12 cellular contexts compared by ENCODE assay signal in the genomic region with DNA sequence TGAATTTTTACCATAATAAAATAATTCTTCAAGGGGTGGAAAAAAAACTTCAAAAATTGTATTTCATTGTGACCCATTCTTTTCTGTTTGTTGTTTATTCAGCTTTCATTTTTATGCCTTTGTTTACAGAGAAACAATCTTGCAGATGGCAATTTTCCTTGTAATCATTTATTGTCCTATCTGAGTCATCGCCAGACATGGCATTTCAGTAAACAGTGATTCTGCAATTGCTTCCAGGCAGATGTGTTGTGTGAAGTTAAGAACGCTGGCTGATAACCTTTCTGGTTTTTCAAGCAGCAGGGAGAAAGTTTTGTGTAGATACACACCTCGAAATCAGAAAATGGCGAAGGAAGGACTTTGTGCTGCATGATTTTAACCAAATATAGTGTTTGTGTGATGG.
A peak's percentile ranks its signal among the peaks of the same experiment; 100 is the strongest.
DNase-seq lines count a peak whose midpoint lies in the region; ATAC-seq and TF ChIP-seq lines count a peak whose summit lies in the region.
"Had no signal": no experiment of that assay in that cellular context is flagged by ENCODE, and none has a peak within 500 bp of the region (broad histone marks: within the 10 kb centered on the region; RNA-seq: fewer than 3 reads in every experiment).

No MANE protein-coding gene starts in this region.

- H3K4me2 ChIP-seq in PC-3 (ENCODE audit: low read length), result peak overlapping the region; percentile 43

- H2AFZ ChIP-seq in PC-3 (ENCODE audit: low read length), result 0 out of 2 replicates have a peak overlapping the region, but pooled peaks have one; percentile 28

- TF ChIP-seq POLR2A in tibial nerve (IDR thresholded peaks at IDR 0.05), result no peak

- TF ChIP-seq EP300 in tibial nerve (IDR thresholded peaks at IDR 0.05), result no peak

- no TSS peak for BruUV-seq in PC-3 (replicated peaks; lab: Mats Ljungman, UMichigan)

- ATAC-seq in PC-3, result peak; percentile 51
- ATAC-seq: gastrocnemius medialis had no signal

- H3K36me3 Mint-ChIP-seq in activated naive CD4-positive, alpha-beta T cell treated with anti-CD3 and anti-CD28 coated beads for 36 hours (ENCODE audit: low read depth), result peaks cover 16% of the 10 kb centered on the region

- peak overlapping the region; percentile 31 for H3K27ac ChIP-seq in 22Rv1
- peak overlapping the region; percentile 25; the same call in 1 of the 2 replicates for H3K27ac ChIP-seq in PC-3 (ENCODE audit: low read length)
- no peak overlapping the region for H3K27ac ChIP-seq in tibial nerve
- H3K27ac ChIP-seq: gastrocnemius medialis, uterus had no signal

- H3K9me3 ChIP-seq in PC-3 (ENCODE audit: low read length), result no peaks in the 10 kb centered on the region
- no peaks in the 10 kb centered on the region for H3K9me3 ChIP-seq in tibial nerve
- H3K9me3 ChIP-seq: gastrocnemius medialis, uterus had no signal

- no peaks in the 10 kb centered on the region for H3K4me1 Mint-ChIP-seq in activated naive CD4-positive, alpha-beta T cell treated with anti-CD3 and anti-CD28 coated beads for 36 hours (ENCODE audit: low read depth)
- H3K4me1 Mint-ChIP-seq: activated naive CD4-positive, alpha-beta T cell treated with anti-CD3 and anti-CD28 coated beads, Interleukin-2, amount 50 U/mL, for 24 hours had no signal

- intact Hi-C loops in PC-3 (cut with micrococcal nuclease), result no loop called here
- intact Hi-C loops in activated naive CD4-positive, alpha-beta T cell treated with anti-CD3 and anti-CD28 coated beads for 36 hours (cut with micrococcal nuclease), result no loop called here

- DNase-seq in EL, result peak; percentile 7
- peak; percentile 73 for DNase-seq in PC-3
- DNase-seq in fibroblast of pulmonary artery (ENCODE audit: low read depth), result peak; percentile 33
- no peak for DNase-seq in SKM-1 (lab: John Stamatoyannopoulos, UW; ENCODE audit: unreplicated experiment)
- DNase-seq in tibial nerve (ENCODE audit: low spot score in 2 of 2), result no peak
- DNase-seq in activated naive CD4-positive, alpha-beta T cell treated with anti-CD3 and anti-CD28 coated beads for 36 hours, result no peak
- DNase-seq in cerebellar cortex (ENCODE audit: low spot score), result no peak
- DNase-seq: gastrocnemius medialis, NCI-H1092 treated with DMSO at 0.1 percent for 48 hours, uterus had no signal

- WGBS in tibial nerve, 2 donors, result 80% methylated on average over 4 of the region's 4 CpGs

- H3K4me3 ChIP-seq in PC-3 (ENCODE audit: low read length) (peak overlapping the region; percentile 12; the same call in 1 of the 2 replicates), fibroblast of pulmonary artery (replicated peaks; ENCODE audit: low read depth, low read length) (no peak overlapping the region), tibial nerve (no peak overlapping the region)
- H3K4me3 ChIP-seq: gastrocnemius medialis, uterus had no signal

- TF ChIP-seq CTCF in 22Rv1 (IDR thresholded peaks at IDR 0.05) (no peak), PC-3 (conservative IDR thresholded peaks at IDR 0.05; ENCODE audit: low read depth, low read length) (no peak), fibroblast of pulmonary artery (IDR thresholded peaks at IDR 0.05; ENCODE audit: low read length, missing control alignments) (no peak), tibial nerve (IDR thresholded peaks at IDR 0.05) (no peak)

- H3F3A ChIP-seq in PC-3 (ENCODE audit: low read length, unreplicated experiment), result no peaks in the 10 kb centered on the region

- no peak overlapping the region for H3K27ac Mint-ChIP-seq in activated naive CD4-positive, alpha-beta T cell treated with anti-CD3 and anti-CD28 coated beads for 36 hours
- H3K27ac Mint-ChIP-seq: activated naive CD4-positive, alpha-beta T cell treated with anti-CD3 and anti-CD28 coated beads, Interleukin-2, amount 50 U/mL, for 24 hours had no signal

- no peaks in the 10 kb centered on the region for H3K9me3 Mint-ChIP-seq in activated naive CD4-positive, alpha-beta T cell treated with anti-CD3 and anti-CD28 coated beads for 36 hours
- H3K9me3 Mint-ChIP-seq: activated naive CD4-positive, alpha-beta T cell treated with anti-CD3 and anti-CD28 coated beads, Interleukin-2, amount 50 U/mL, for 24 hours had no signal

- H3K79me2 ChIP-seq in PC-3 (ENCODE audit: low read length), result no peaks in the 10 kb centered on the region

- H3K4me1 ChIP-seq in PC-3 (ENCODE audit: insufficient read depth, low read length) (peaks cover 31% of the 10 kb centered on the region), tibial nerve (peaks cover 0 to 3% (median 0%) of the 10 kb centered on the region in 4 donors)
- H3K4me1 ChIP-seq: uterus had no signal

- H3K27me3 ChIP-seq in PC-3 (ENCODE audit: low read length) (no peaks in the 10 kb centered on the region), tibial nerve (no peaks in the 10 kb centered on the region)
- H3K27me3 ChIP-seq: gastrocnemius medialis, uterus had no signal

- H3K9ac ChIP-seq in PC-3 (ENCODE audit: low read length), result no peak overlapping the region

- no peak overlapping the region for H3K4me3 Mint-ChIP-seq in activated naive CD4-positive, alpha-beta T cell treated with anti-CD3 and anti-CD28 coated beads for 36 hours
- H3K4me3 Mint-ChIP-seq: activated naive CD4-positive, alpha-beta T cell treated with anti-CD3 and anti-CD28 coated beads, Interleukin-2, amount 50 U/mL, for 24 hours had no signal

- no peaks in the 10 kb centered on the region for H3K27me3 Mint-ChIP-seq in activated naive CD4-positive, alpha-beta T cell treated with anti-CD3 and anti-CD28 coated beads for 36 hours (ENCODE audit: low read depth)
- H3K27me3 Mint-ChIP-seq: activated naive CD4-positive, alpha-beta T cell treated with anti-CD3 and anti-CD28 coated beads, Interleukin-2, amount 50 U/mL, for 24 hours had no signal

- H3K36me3 ChIP-seq in PC-3 (ENCODE audit: low read depth, low read length) (no peaks in the 10 kb centered on the region), tibial nerve (peaks cover 0 to 21% (median 0%) of the 10 kb centered on the region in 3 donors)
- H3K36me3 ChIP-seq: gastrocnemius medialis, uterus had no signal

- no peaks in the 10 kb centered on the region for H3K9me2 ChIP-seq in PC-3 (replicated peaks; ENCODE audit: low read length)

- CTCF ChIA-PET in PC-3 (lab: Charles Lee), result no interaction called here
- CTCF ChIA-PET in activated naive CD4-positive, alpha-beta T cell treated with anti-CD3 and anti-CD28 coated beads for 36 hours (lab: Charles Lee), result no interaction called here

- H4K20me1 ChIP-seq in PC-3 (ENCODE audit: low read length), result no peaks in the 10 kb centered on the region

- POLR2A ChIA-PET in PC-3 (lab: Charles Lee; ENCODE audit: unreplicated experiment), result no interaction called here

Comparison
In these comparisons a context has a peak if more than half of its experiments do, and no peak if none do; other contexts are left out.
1. H3K27ac ChIP-seq: peak in 22Rv1 (single experiment) and PC-3 (single experiment); none in tibial nerve (0 of 4).
2. DNase-seq: peak in EL (single experiment), PC-3 (single experiment) and fibroblast of pulmonary artery (single experiment); none in SKM-1 (single experiment), tibial nerve (0 of 2), activated naive CD4-positive, alpha-beta T cell treated with anti-CD3 and anti-CD28 coated beads for 36 hours (single experiment) and cerebellar cortex (single experiment).